ENCODE assay signal across 1 cellular context in genomic region chr17:1532836-1533602, GRCh38.
TF ChIP-seq lines count a peak whose summit lies in the region.

No MANE protein-coding gene starts in this region.

TF ChIP-seq in IMR-90, 13 proteins besides CTCF, POLR2A, EP300 and RAD21 (continued from another document):
- TF ChIP-seq USF2 (IDR thresholded peaks at IDR 0.05; ENCODE audit: low read depth, low read length) (no peak), CEBPB (IDR thresholded peaks at IDR 0.05; ENCODE audit: low read depth, low read length) (no peak)
